ENCODE assay signal across 16 cellular contexts in genomic region chr9:86990276-86990675, GRCh38.
"Had no signal": no experiment of that assay in that cellular context is flagged by ENCODE, and none has a peak within 500 bp of the region (broad histone marks: within the 10 kb centered on the region; RNA-seq: fewer than 3 reads in every experiment).

No MANE protein-coding gene starts in this region.

- H3K4me2 ChIP-seq: smooth muscle cell had no signal

- H3K4me1 Mint-ChIP-seq: stimulated activated naive CD8-positive, alpha-beta T cell treated with anti-CD3 and anti-CD28 coated beads, Interleukin-15, amount 100 ng/mL, for 72 hours had no signal

- ATAC-seq: activated CD4-positive, CD25-positive, alpha-beta regulatory T cell treated with anti-CD3 and anti-CD28 coated beads, Interleukin-2, amount 50 U/mL, for 24 hours; esophagus mucosa; gastroesophageal sphincter; stimulated activated naive CD8-positive, alpha-beta T cell treated with anti-CD3 and anti-CD28 coated beads, Interleukin-15, amount 100 ng/mL, for 72 hours had no signal

- H3K9me3 ChIP-seq: gastroesophageal sphincter, right atrium auricular region, upper lobe of left lung had no signal

- H3K4me3 ChIP-seq: gastroesophageal sphincter, lung, right atrium auricular region, smooth muscle cell, upper lobe of left lung had no signal

- DNase-seq: activated CD4-positive, alpha-beta T cell treated with anti-CD3 and anti-CD28 coated beads, Interleukin-2, amount 50 U/mL, for 48 hours; activated naive CD4-positive, alpha-beta T cell treated with anti-CD3 and anti-CD28 coated beads for 36 hours; activated T-cell treated with anti-CD3 and anti-CD28 coated beads, Interleukin-2, amount 50 U/mL, for 1 hour; islet precursor cell; midbrain; stimulated activated naive CD8-positive, alpha-beta T cell treated with anti-CD3 and anti-CD28 coated beads, Interleukin-15, amount 100 ng/mL, for 72 hours; T-helper 9 cell; upper lobe of left lung had no signal

- H3K9me3 Mint-ChIP-seq: activated naive CD4-positive, alpha-beta T cell treated with anti-CD3 and anti-CD28 coated beads for 36 hours; activated T-helper 2 cell treated with anti-CD3 and anti-CD28 coated beads, Interferon-gamma antibody, Interleukin-2, Interleukin-4, amounts not matched to agents 10 μg/mL and 5 μg/mL and 100 μg/mL, durations not matched to agents 14 hours and 24 hours and 36 hours; stimulated activated naive CD8-positive, alpha-beta T cell treated with anti-CD3 and anti-CD28 coated beads, Interleukin-15, amount 100 ng/mL, for 72 hours had no signal

- H3K27me3 ChIP-seq: gastroesophageal sphincter, right atrium auricular region, upper lobe of left lung had no signal

- H3K27ac ChIP-seq: gastroesophageal sphincter, right atrium auricular region, upper lobe of left lung had no signal

- H3K4me1 ChIP-seq: gastroesophageal sphincter, right atrium auricular region, upper lobe of left lung had no signal

- H3K4me3 Mint-ChIP-seq: activated naive CD4-positive, alpha-beta T cell treated with anti-CD3 and anti-CD28 coated beads for 36 hours; stimulated activated naive CD8-positive, alpha-beta T cell treated with anti-CD3 and anti-CD28 coated beads, Interleukin-15, amount 100 ng/mL, for 72 hours had no signal

- H3K27ac Mint-ChIP-seq: activated naive CD4-positive, alpha-beta T cell treated with anti-CD3 and anti-CD28 coated beads for 36 hours; activated T-helper 2 cell treated with anti-CD3 and anti-CD28 coated beads, Interferon-gamma antibody, Interleukin-2, Interleukin-4, amounts not matched to agents 10 μg/mL and 5 μg/mL and 100 μg/mL, durations not matched to agents 14 hours and 24 hours and 36 hours; progenitor cell of endocrine pancreas; stimulated activated naive CD8-positive, alpha-beta T cell treated with anti-CD3 and anti-CD28 coated beads, Interleukin-15, amount 100 ng/mL, for 72 hours had no signal
